ENCODE assay signal across 1 cellular context in the genomic region with DNA sequence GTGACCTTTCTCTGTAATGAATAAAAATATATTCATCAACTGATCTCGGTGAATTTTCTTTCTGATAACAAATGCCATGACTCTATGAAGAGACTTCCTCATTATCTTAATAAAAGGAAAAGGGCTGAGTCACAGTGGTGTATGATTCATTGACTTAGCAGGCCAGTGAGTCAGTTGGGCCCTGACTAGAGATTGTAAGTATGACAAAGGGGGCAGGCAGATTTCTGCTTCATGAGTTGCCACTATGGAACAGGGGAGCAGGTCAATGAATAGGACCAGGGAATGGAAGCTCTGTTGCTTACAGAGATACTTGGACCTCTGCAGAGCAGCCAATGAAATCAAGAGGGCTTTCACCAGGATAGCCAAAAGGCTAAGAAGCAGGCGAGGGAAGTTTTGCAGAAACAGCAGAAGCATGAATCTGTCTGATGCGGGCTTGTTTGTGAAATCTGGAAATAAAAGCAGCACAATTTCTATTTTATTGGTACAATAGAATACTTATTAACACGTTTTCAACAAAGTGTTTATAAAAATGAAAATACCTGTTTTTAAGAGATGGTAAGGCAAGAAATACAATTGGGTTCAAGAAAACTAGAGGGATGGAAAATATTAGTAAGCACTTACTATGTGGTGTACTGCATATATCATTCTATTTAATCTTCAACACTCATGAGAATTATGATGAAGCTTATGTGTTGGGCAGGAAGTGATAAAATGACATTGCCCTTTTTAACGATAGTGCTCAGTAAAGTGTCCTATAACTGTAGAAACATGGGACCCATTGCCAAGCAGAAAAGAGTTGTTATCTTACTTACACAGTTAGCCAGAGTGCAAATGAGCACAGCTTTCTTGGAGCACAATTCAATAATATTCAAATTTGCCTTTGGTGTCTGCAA.
TF ChIP-seq lines count a peak whose summit lies in the region.

No MANE protein-coding gene starts in this region.

TF ChIP-seq in K562, 482 proteins besides CTCF, POLR2A, EP300 and RAD21 (continued from another document and continues in another):
- TF ChIP-seq NEUROD1 (IDR thresholded peaks at IDR 0.05; ENCODE audit: borderline replicate concordance, low read depth, low read length, partially characterized antibody) (peak; percentile 79), DPF2 (IDR thresholded peaks at IDR 0.05) (peak; percentile 97), GTF2A2 (tag; IDR thresholded peaks at IDR 0.05) (no peak), C11orf30 (IDR thresholded peaks at IDR 0.05; ENCODE audit: low read depth) (peak; percentile 94), ZNF431 (CRISPR knock-in tag; IDR thresholded peaks at IDR 0.05) (no peak), ZNF239 (CRISPR knock-in tag; IDR thresholded peaks at IDR 0.05) (no peak), HDAC8 (tag; IDR thresholded peaks at IDR 0.05) (no peak), RBM25 (IDR thresholded peaks at IDR 0.05; ENCODE audit: low read depth, low read length, severe bottlenecking) (no peak), RFX1 (IDR thresholded peaks at IDR 0.05) (no peak), TAF15 (IDR thresholded peaks at IDR 0.05; ENCODE audit: low read depth, low read length) (no peak), ZKSCAN8 (CRISPR knock-in tag; IDR thresholded peaks at IDR 0.05) (0 out of 2 replicates have a peak, but pooled peaks have one; percentile 68), TCFL5 (CRISPR knock-in tag; conservative IDR thresholded peaks at IDR 0.05) (no peak), NBN (IDR thresholded peaks at IDR 0.05; ENCODE audit: low read depth) (peak; percentile 57; the same call in 1 of the 2 replicates), DMBX1 (CRISPR knock-in tag; IDR thresholded peaks at IDR 0.05; ENCODE audit: borderline replicate concordance) (no peak), MED1 (CRISPR knock-in tag; IDR thresholded peaks at IDR 0.05; ENCODE audit: borderline replicate concordance) (no peak), GTF2E2 (tag; IDR thresholded peaks at IDR 0.05) (no peak), TEAD1 (CRISPR knock-in tag; IDR thresholded peaks at IDR 0.05) (no peak; a peak in 1 of 4 replicates), CHD1 (IDR thresholded peaks at IDR 0.05; ENCODE audit: low read length) (no peak), BRD4 (IDR thresholded peaks at IDR 0.05) (no peak), NR1H2 (CRISPR knock-in tag; IDR thresholded peaks at IDR 0.05) (no peak), ZC3H11A (IDR thresholded peaks at IDR 0.05; ENCODE audit: low read depth, low read length) (no peak), HDAC3 (IDR thresholded peaks at IDR 0.05; ENCODE audit: borderline replicate concordance, partially characterized antibody) (peak; percentile 6), ZNF324 (CRISPR knock-in tag; IDR thresholded peaks at IDR 0.05) (no peak), NFE2L1 (tag; IDR thresholded peaks at IDR 0.05; ENCODE audit: borderline replicate concordance, low read depth) (peak; percentile 93), OTX1 (CRISPR knock-in tag; IDR thresholded peaks at IDR 0.05) (no peak), XRCC3 (IDR thresholded peaks at IDR 0.05) (no peak), ZNF282 (CRISPR knock-in tag; IDR thresholded peaks at IDR 0.05) (no peak), LEF1 (IDR thresholded peaks at IDR 0.05) (peak; percentile 59), JUNB (CRISPR knock-in tag; conservative IDR thresholded peaks at IDR 0.05) (peak; percentile 79), U2AF2 (optimal IDR thresholded peaks at IDR 0.05; ENCODE audit: low read depth, low read length) (no peak), BCOR (IDR thresholded peaks at IDR 0.05) (no peak), HNRNPL (IDR thresholded peaks at IDR 0.05; ENCODE audit: low read depth, low read length) (no peak)
- TF ChIP-seq, protein P1, sequence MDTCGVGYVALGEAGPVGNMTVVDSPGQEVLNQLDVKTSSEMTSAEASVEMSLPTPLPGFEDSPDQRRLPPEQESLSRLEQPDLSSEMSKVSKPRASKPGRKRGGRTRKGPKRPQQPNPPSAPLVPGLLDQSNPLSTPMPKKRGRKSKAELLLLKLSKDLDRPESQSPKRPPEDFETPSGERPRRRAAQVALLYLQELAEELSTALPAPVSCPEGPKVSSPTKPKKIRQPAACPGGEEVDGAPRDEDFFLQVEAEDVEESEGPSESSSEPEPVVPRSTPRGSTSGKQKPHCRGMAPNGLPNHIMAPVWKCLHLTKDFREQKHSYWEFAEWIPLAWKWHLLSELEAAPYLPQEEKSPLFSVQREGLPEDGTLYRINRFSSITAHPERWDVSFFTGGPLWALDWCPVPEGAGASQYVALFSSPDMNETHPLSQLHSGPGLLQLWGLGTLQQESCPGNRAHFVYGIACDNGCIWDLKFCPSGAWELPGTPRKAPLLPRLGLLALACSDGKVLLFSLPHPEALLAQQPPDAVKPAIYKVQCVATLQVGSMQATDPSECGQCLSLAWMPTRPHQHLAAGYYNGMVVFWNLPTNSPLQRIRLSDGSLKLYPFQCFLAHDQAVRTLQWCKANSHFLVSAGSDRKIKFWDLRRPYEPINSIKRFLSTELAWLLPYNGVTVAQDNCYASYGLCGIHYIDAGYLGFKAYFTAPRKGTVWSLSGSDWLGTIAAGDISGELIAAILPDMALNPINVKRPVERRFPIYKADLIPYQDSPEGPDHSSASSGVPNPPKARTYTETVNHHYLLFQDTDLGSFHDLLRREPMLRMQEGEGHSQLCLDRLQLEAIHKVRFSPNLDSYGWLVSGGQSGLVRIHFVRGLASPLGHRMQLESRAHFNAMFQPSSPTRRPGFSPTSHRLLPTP (IDR thresholded peaks at IDR 0.05; ENCODE audit: borderline replicate concordance, extremely low read depth, insufficient read length) = no peak
- TF ChIP-seq, protein P2, sequence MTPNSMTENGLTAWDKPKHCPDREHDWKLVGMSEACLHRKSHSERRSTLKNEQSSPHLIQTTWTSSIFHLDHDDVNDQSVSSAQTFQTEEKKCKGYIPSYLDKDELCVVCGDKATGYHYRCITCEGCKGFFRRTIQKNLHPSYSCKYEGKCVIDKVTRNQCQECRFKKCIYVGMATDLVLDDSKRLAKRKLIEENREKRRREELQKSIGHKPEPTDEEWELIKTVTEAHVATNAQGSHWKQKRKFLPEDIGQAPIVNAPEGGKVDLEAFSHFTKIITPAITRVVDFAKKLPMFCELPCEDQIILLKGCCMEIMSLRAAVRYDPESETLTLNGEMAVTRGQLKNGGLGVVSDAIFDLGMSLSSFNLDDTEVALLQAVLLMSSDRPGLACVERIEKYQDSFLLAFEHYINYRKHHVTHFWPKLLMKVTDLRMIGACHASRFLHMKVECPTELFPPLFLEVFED (CRISPR knock-in tag; conservative IDR thresholded peaks at IDR 0.05) = no peak
- TF ChIP-seq, protein P3, sequence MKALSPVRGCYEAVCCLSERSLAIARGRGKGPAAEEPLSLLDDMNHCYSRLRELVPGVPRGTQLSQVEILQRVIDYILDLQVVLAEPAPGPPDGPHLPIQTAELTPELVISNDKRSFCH (CRISPR knock-in tag; IDR thresholded peaks at IDR 0.05) = no peak
- TF ChIP-seq, protein P3 (tag; IDR thresholded peaks at IDR 0.05) = no peak
- TF ChIP-seq, protein P4, sequence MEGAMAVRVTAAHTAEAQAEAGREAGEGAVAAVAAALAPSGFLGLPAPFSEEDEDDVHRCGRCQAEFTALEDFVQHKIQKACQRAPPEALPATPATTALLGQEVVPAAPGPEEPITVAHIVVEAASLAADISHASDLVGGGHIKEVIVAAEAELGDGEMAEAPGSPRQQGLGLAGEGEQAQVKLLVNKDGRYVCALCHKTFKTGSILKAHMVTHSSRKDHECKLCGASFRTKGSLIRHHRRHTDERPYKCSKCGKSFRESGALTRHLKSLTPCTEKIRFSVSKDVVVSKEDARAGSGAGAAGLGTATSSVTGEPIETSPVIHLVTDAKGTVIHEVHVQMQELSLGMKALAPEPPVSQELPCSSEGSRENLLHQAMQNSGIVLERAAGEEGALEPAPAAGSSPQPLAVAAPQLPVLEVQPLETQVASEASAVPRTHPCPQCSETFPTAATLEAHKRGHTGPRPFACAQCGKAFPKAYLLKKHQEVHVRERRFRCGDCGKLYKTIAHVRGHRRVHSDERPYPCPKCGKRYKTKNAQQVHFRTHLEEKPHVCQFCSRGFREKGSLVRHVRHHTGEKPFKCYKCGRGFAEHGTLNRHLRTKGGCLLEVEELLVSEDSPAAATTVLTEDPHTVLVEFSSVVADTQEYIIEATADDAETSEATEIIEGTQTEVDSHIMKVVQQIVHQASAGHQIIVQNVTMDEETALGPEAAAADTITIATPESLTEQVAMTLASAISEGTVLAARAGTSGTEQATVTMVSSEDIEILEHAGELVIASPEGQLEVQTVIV (CRISPR knock-in tag; IDR thresholded peaks at IDR 0.05; ENCODE audit: borderline replicate concordance) = no peak
- TF ChIP-seq, protein P5, sequence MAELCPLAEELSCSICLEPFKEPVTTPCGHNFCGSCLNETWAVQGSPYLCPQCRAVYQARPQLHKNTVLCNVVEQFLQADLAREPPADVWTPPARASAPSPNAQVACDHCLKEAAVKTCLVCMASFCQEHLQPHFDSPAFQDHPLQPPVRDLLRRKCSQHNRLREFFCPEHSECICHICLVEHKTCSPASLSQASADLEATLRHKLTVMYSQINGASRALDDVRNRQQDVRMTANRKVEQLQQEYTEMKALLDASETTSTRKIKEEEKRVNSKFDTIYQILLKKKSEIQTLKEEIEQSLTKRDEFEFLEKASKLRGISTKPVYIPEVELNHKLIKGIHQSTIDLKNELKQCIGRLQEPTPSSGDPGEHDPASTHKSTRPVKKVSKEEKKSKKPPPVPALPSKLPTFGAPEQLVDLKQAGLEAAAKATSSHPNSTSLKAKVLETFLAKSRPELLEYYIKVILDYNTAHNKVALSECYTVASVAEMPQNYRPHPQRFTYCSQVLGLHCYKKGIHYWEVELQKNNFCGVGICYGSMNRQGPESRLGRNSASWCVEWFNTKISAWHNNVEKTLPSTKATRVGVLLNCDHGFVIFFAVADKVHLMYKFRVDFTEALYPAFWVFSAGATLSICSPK (IDR thresholded peaks at IDR 0.05; ENCODE audit: borderline replicate concordance) = no peak
- TF ChIP-seq, protein P6, sequence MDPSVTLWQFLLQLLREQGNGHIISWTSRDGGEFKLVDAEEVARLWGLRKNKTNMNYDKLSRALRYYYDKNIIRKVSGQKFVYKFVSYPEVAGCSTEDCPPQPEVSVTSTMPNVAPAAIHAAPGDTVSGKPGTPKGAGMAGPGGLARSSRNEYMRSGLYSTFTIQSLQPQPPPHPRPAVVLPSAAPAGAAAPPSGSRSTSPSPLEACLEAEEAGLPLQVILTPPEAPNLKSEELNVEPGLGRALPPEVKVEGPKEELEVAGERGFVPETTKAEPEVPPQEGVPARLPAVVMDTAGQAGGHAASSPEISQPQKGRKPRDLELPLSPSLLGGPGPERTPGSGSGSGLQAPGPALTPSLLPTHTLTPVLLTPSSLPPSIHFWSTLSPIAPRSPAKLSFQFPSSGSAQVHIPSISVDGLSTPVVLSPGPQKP (CRISPR knock-in tag; IDR thresholded peaks at IDR 0.05) = no peak
- TF ChIP-seq, protein P7, sequence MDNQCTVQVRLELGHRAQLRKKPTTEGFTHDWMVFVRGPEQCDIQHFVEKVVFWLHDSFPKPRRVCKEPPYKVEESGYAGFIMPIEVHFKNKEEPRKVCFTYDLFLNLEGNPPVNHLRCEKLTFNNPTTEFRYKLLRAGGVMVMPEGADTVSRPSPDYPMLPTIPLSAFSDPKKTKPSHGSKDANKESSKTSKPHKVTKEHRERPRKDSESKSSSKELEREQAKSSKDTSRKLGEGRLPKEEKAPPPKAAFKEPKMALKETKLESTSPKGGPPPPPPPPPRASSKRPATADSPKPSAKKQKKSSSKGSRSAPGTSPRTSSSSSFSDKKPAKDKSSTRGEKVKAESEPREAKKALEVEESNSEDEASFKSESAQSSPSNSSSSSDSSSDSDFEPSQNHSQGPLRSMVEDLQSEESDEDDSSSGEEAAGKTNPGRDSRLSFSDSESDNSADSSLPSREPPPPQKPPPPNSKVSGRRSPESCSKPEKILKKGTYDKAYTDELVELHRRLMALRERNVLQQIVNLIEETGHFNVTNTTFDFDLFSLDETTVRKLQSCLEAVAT (IDR thresholded peaks at IDR 0.05) = no peak
- TF ChIP-seq, protein P8, sequence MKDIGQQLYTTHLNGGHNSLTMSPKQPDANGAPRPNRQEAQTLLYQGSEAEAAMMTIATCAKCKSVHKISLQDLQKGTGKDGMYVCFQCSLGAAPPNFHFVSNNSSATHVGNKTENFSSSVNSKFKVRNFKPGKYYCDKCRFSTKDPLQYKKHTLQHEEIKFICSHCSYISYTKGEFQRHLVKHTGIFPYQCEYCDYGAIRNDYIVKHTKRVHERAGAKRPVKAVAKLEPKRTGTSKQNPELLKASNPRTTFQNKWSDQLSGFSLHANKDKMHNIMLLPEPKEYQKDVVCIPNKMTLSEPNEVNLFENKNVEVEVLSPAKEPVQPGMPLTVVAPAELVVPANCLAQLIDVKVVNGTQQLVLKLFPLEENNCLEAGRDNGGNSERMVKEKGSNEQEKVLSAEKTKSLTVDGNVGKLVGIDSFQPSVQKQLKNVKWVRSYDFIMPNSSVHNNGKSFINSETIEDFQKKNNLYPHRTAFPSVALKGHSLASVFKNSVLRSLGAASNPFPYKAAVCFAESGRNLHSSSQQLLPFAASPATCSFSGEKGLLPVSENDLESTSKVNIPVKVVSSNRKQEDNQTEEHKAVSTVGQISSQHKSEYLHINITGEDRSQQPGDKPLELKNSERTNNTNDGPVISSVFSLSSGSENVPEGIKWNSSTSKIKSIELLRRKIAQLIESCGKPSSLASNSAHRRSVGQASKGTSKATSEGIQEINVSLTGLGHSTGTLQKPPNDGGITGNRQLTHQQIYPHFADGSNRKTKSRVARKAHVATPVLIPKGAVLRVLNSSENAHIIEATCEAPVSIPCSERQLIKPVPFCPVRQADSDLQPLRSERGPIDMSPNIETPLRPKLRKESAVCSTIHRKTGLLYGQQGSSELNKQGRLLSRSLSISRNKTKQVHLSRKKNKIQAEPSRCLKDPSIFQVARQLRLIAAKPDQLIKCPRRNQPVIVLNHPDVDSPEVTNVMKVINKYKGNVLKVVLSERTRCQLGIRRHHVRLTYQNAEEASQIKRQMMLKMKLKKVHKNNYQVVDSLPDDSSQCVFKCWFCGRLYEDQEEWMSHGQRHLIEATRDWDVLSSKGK (CRISPR knock-in tag; IDR thresholded peaks at IDR 0.05) = no peak
- TF ChIP-seq, protein P9, sequence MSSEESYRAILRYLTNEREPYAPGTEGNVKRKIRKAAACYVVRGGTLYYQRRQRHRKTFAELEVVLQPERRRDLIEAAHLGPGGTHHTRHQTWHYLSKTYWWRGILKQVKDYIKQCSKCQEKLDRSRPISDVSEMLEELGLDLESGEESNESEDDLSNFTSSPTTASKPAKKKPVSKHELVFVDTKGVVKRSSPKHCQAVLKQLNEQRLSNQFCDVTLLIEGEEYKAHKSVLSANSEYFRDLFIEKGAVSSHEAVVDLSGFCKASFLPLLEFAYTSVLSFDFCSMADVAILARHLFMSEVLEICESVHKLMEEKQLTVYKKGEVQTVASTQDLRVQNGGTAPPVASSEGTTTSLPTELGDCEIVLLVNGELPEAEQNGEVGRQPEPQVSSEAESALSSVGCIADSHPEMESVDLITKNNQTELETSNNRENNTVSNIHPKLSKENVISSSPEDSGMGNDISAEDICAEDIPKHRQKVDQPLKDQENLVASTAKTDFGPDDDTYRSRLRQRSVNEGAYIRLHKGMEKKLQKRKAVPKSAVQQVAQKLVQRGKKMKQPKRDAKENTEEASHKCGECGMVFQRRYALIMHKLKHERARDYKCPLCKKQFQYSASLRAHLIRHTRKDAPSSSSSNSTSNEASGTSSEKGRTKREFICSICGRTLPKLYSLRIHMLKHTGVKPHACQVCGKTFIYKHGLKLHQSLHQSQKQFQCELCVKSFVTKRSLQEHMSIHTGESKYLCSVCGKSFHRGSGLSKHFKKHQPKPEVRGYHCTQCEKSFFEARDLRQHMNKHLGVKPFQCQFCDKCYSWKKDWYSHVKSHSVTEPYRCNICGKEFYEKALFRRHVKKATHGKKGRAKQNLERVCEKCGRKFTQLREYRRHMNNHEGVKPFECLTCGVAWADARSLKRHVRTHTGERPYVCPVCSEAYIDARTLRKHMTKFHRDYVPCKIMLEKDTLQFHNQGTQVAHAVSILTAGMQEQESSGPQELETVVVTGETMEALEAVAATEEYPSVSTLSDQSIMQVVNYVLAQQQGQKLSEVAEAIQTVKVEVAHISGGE (CRISPR knock-in tag; IDR thresholded peaks at IDR 0.05) = peak in 1 of 3 experiments; percentile 18; a peak in 1 of 6 replicates
